In genomic region chr4:184217569-184218131, GRCh38 we compare ENCODE assay signal across 19 cellular contexts. TPM values are rescaled to one million over a fixed set of nuclear protein-coding genes. Genes with fewer than 3 reads are reported as not detected.
DNase-seq lines count a peak whose midpoint lies in the region; ATAC-seq lines count a peak whose summit lies in the region.
"Had no signal": no experiment of that assay in that cellular context is flagged by ENCODE, and none has a peak within 500 bp of the region (broad histone marks: within the 10 kb centered on the region; RNA-seq: fewer than 3 reads in every experiment).

Gene ENPP6, minus strand, starts transcription at chr4:184217873. Its CDS starts 54 bp downstream, at chr4:184217819.

- no peaks in the 10 kb centered on the region for H3K4me1 Mint-ChIP-seq in activated CD4-positive, alpha-beta T cell treated with anti-CD3 and anti-CD28 coated beads, Interleukin-2, amount 10 ng/mL, durations not matched to agents 24 days and 14 days

- peaks cover 5% of the 10 kb centered on the region for H3K9me3 Mint-ChIP-seq in activated CD4-positive, alpha-beta T cell treated with anti-CD3 and anti-CD28 coated beads, Interleukin-2, amount 10 ng/mL, durations not matched to agents 24 days and 14 days

- peaks cover 15% of the 10 kb centered on the region for H3K27me3 Mint-ChIP-seq in activated CD4-positive, alpha-beta T cell treated with anti-CD3 and anti-CD28 coated beads, Interleukin-2, amount 10 ng/mL, durations not matched to agents 24 days and 14 days

- no peak within 1 kb of the TSS for H3K4me3 Mint-ChIP-seq in activated CD4-positive, alpha-beta T cell treated with anti-CD3 and anti-CD28 coated beads, Interleukin-2, amount 10 ng/mL, durations not matched to agents 24 days and 14 days

- DNase-seq in activated CD4-positive, alpha-beta T cell treated with anti-CD3 and anti-CD28 coated beads, Interleukin-2, amount 10 ng/mL, durations not matched to agents 24 days and 14 days, result peak; percentile 30
- no peak for DNase-seq in activated CD4-positive, alpha-beta T cell treated with anti-CD3 and anti-CD28 coated beads for 4 hours
- DNase-seq in midbrain (lab: John Stamatoyannopoulos, UW), result peak; percentile 24
- no peak for DNase-seq in sciatic nerve (ENCODE audit: low spot score)
- no peak for DNase-seq in SW 1271 (lab: John Stamatoyannopoulos, UW)
- no peak for DNase-seq in hepatic stellate cell (ENCODE audit: low spot score)
- no peak for DNase-seq in cortex of kidney (lab: John Stamatoyannopoulos, UW)
- DNase-seq in NCI-H187 (lab: John Stamatoyannopoulos, UW), result no peak
- DNase-seq: AML-193, IMR-90, NCI-H1417 treated with DMSO at 0.1 percent for 48 hours, NCI-H1930, NCI-H226, NCI-H524, PC-3, RPMI8226, SHP77 treated with DMSO at 0.1 percent for 48 hours had no signal

- H3K36me3 Mint-ChIP-seq in activated CD4-positive, alpha-beta T cell treated with anti-CD3 and anti-CD28 coated beads, Interleukin-2, amount 10 ng/mL, durations not matched to agents 24 days and 14 days (ENCODE audit: low read depth), result peaks cover 2% of the 10 kb centered on the region

- intact Hi-C loops in activated CD4-positive, alpha-beta T cell treated with anti-CD3 and anti-CD28 coated beads, Interleukin-2, amount 10 ng/mL, durations not matched to agents 24 days and 14 days (cut with micrococcal nuclease), result no loop called here
- intact Hi-C loops in sciatic nerve (cut with DNase I), result no loop called here

- peak; percentile 72 for ATAC-seq in sciatic nerve
- ATAC-seq: PC-3 had no signal

- H3K27ac Mint-ChIP-seq in activated CD4-positive, alpha-beta T cell treated with anti-CD3 and anti-CD28 coated beads, Interleukin-2, amount 10 ng/mL, durations not matched to agents 24 days and 14 days, result no peak within 1 kb of the TSS

RNA-seq across cellular contexts. Expression of gene ENPP6, which starts in this region (rescaled TPM):
- total RNA-seq in activated CD4-positive, alpha-beta T cell treated with anti-CD3 and anti-CD28 coated beads, Interleukin-2, amount 10 ng/mL, durations not matched to agents 24 days and 14 days, result 0.61 and 1.2 TPM in 2 replicates
- 24.6 TPM for total RNA-seq in sciatic nerve
- total RNA-seq: HT1080, IMR-90, M059J, PC-3 had no signal

Comparison
In these comparisons a context has a peak if more than half of its experiments do, and no peak if none do; other contexts are left out.
1. RNA of gene ENPP6 (total RNA-seq): 24.6 TPM in sciatic nerve (single experiment); 0.61 to 1.2 TPM in activated CD4-positive, alpha-beta T cell treated with anti-CD3 and anti-CD28 coated beads, Interleukin-2, amount 10 ng/mL, durations not matched to agents 24 days and 14 days; every median in the first group is over 10 times any median in the second.
2. DNase-seq: peak in activated CD4-positive, alpha-beta T cell treated with anti-CD3 and anti-CD28 coated beads, Interleukin-2, amount 10 ng/mL, durations not matched to agents 24 days and 14 days (single experiment) and midbrain (single experiment); none in activated CD4-positive, alpha-beta T cell treated with anti-CD3 and anti-CD28 coated beads for 4 hours (0 of 2), sciatic nerve (single experiment), SW 1271 (0 of 2), hepatic stellate cell (single experiment), cortex of kidney (single experiment) and NCI-H187 (0 of 2).